ENCODE assay signal across 22 cellular contexts in the genomic region with DNA sequence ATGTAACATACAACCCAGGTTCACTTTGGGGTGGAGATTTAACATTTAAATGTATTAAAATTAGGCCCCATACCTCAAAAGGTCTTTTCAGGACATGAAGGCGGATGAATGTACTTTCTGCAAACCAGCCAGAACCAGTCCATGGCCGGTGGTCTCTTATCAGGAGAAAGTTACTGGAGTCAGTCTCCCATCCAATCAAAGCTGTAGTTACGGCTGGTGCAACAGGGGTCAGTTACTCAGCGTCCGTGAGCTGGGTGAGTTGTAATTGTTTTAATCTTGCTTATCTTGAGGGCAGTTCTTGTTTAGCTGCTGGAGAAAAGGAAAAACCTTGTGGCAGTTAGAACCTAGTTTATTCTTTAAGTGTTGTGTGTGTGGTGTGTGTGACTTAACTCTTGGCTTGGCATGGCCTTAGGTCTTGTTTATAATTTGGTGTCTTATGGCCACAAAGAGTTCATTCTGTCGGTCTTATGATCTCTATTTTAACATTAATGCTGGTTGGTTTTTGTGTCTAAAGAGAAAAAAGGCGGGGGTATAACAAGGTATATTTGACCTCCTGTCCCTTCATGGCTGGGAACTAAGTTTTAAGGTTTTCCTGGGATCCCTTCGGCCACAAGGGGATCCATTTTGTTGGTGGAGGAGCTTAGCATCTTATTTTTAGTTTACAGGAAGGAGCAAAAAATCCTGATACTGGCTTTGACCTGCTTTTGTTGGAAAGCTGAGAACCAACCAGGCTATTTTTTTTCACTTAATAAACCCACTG.
"Had no signal": no experiment of that assay in that cellular context is flagged by ENCODE, and none has a peak within 500 bp of the region (broad histone marks: within the 10 kb centered on the region; RNA-seq: fewer than 3 reads in every experiment).

No MANE protein-coding gene starts in this region.

- DNase-seq: activated B cell treated with CpG ODN at 0.5 μM for 24 hours; activated CD4-positive, alpha-beta memory T cell treated with anti-CD3 and anti-CD28 coated beads for 36 hours; activated CD4-positive, alpha-beta T cell treated with anti-CD3 and anti-CD28 coated beads for 4 hours; activated naive CD4-positive, alpha-beta T cell treated with Interleukin-2 at 50 U/mL for 16 hours; activated naive CD8-positive, alpha-beta T cell treated with anti-CD3 and anti-CD28 coated beads, Interleukin-2, amount 10 ng/mL, durations not matched to agents 7 days and 5 days; activated T-cell treated with anti-CD3 and anti-CD28 coated beads, Interleukin-2, amount 50 U/mL, for 24 hours; central memory CD4-positive, alpha-beta T cell; colonic mucosa; heart left ventricle; left cardiac atrium; lower lobe of right lung; occipital lobe; posterior cingulate gyrus; retina; stimulated activated CD4-positive, alpha-beta T cell treated with anti-CD3 and anti-CD28 coated beads, Interleukin-2, amount 100 ng/mL, for 24 hours; stimulated activated naive CD4-positive, alpha-beta T cell treated with Interleukin-2 at 50 U/mL for 16 hours; substantia nigra; T-helper 2 cell had no signal

- H3K27me3 ChIP-seq: colonic mucosa, gastroesophageal sphincter, heart left ventricle, tibial nerve, vagina had no signal

- H3K9me3 ChIP-seq: colonic mucosa, gastroesophageal sphincter, lower lobe of right lung, tibial nerve, vagina had no signal

- H3K4me3 ChIP-seq: colonic mucosa, gastroesophageal sphincter, heart left ventricle, lower lobe of right lung, tibial nerve, vagina had no signal

- H3K27ac ChIP-seq: colonic mucosa, heart left ventricle, lower lobe of right lung, tibial nerve, vagina had no signal

- H3K4me1 ChIP-seq: colonic mucosa, lower lobe of right lung, vagina had no signal

- H3K36me3 ChIP-seq: colonic mucosa, gastroesophageal sphincter, heart left ventricle, lower lobe of right lung, tibial nerve, vagina had no signal

- ATAC-seq: gastroesophageal sphincter; heart left ventricle; lower lobe of right lung; natural killer cell treated with Interleukin-12 subunit alpha and Interleukin-12 subunit beta and Interleukin-15 and Interleukin-18, amount 100 ng/mL, for 72 hours had no signal
